ENCODE assay signal across 13 cellular contexts in genomic region chr6:136012198-136012884, GRCh38.
DNase-seq lines count a peak whose midpoint lies in the region; ATAC-seq and TF ChIP-seq lines count a peak whose summit lies in the region.
"Had no signal": no experiment of that assay in that cellular context is flagged by ENCODE, and none has a peak within 500 bp of the region (broad histone marks: within the 10 kb centered on the region; RNA-seq: fewer than 3 reads in every experiment).

No MANE protein-coding gene starts in this region.

- DNase-seq in AG09309 (ENCODE audit: low read depth) (no peak), M059J (ENCODE audit: low read depth) (peak; percentile 78), kidney tubule cell (ENCODE audit: low spot score) (peak; percentile 69), cerebellar nuclear complex (lab: John Stamatoyannopoulos, UW) (no peak)
- no peak for DNase-seq in stimulated activated naive CD8-positive, alpha-beta T cell treated with anti-CD3 and anti-CD28 coated beads, Interleukin-15, Interleukin-2, amounts not matched to agents 100 U/mL and 50 U/mL, for 24 hours
- DNase-seq: activated naive CD4-positive, alpha-beta T cell treated with anti-CD3 and anti-CD28 coated beads for 36 hours; CD4-positive, alpha-beta memory T cell; NCI-H446; stimulated activated CD4-positive, alpha-beta T cell treated with anti-CD3 and anti-CD28 coated beads, Interleukin-12 subunit alpha, Interleukin-12 subunit beta, amount 100 ng/mL, for 4 hours had no signal

- H3K4me3 ChIP-seq in AG09309 (ENCODE audit: control insufficient read depth, low read depth, low read length): peak overlapping the region; percentile 8
- H3K4me3 ChIP-seq: HAP-1 had no signal

- TF ChIP-seq CTCF in AG09309 (IDR thresholded peaks at IDR 0.05; ENCODE audit: control insufficient read depth, insufficient read depth, low read depth, low read length, missing control alignments): no peak
- TF ChIP-seq CTCF in brain (conservative IDR thresholded peaks at IDR 0.05): no peak

- H3K9me3 Mint-ChIP-seq in brain: peaks cover 4 to 15% (median 9%) of the 10 kb centered on the region in 5 experiments

- H3K4me1 Mint-ChIP-seq in brain: peaks cover 23% of the 10 kb centered on the region
- H3K4me1 Mint-ChIP-seq: CD4-positive, alpha-beta memory T cell had no signal

- ATAC-seq in stimulated activated naive CD8-positive, alpha-beta T cell treated with anti-CD3 and anti-CD28 coated beads, Interleukin-15, Interleukin-2, amounts not matched to agents 100 U/mL and 50 U/mL, for 24 hours: no peak
- no peak for ATAC-seq in GM21528 (IDR thresholded peaks at IDR 0.05; ENCODE audit: low FRiP score, unreplicated experiment)
- ATAC-seq in GM19324 (IDR thresholded peaks at IDR 0.05; ENCODE audit: low FRiP score, unreplicated experiment): no peak

- peaks cover 5% of the 10 kb centered on the region for H3K27me3 Mint-ChIP-seq in brain

- peak overlapping the region in 3 of 5 experiments; percentile 33 to 52 (median 48) for H3K27ac Mint-ChIP-seq in brain
- H3K27ac Mint-ChIP-seq: activated naive CD4-positive, alpha-beta T cell treated with anti-CD3 and anti-CD28 coated beads for 36 hours; CD4-positive, alpha-beta memory T cell had no signal

- H3K4me3 Mint-ChIP-seq in brain: no peak overlapping the region
- H3K4me3 Mint-ChIP-seq: activated naive CD4-positive, alpha-beta T cell treated with anti-CD3 and anti-CD28 coated beads for 36 hours; CD4-positive, alpha-beta memory T cell had no signal

- no peaks in the 10 kb centered on the region for H3K36me3 Mint-ChIP-seq in brain
- H3K36me3 Mint-ChIP-seq: CD4-positive, alpha-beta memory T cell had no signal

Comparison
In these comparisons a context has a peak if more than half of its experiments do, and no peak if none do; other contexts are left out.
1. DNase-seq: peak in M059J (single experiment) and kidney tubule cell (single experiment); none in AG09309 (single experiment), cerebellar nuclear complex (0 of 2) and stimulated activated naive CD8-positive, alpha-beta T cell treated with anti-CD3 and anti-CD28 coated beads, Interleukin-15, Interleukin-2, amounts not matched to agents 100 U/mL and 50 U/mL, for 24 hours (single experiment).